11 cellular contexts compared by ENCODE assay signal in the genomic region with DNA sequence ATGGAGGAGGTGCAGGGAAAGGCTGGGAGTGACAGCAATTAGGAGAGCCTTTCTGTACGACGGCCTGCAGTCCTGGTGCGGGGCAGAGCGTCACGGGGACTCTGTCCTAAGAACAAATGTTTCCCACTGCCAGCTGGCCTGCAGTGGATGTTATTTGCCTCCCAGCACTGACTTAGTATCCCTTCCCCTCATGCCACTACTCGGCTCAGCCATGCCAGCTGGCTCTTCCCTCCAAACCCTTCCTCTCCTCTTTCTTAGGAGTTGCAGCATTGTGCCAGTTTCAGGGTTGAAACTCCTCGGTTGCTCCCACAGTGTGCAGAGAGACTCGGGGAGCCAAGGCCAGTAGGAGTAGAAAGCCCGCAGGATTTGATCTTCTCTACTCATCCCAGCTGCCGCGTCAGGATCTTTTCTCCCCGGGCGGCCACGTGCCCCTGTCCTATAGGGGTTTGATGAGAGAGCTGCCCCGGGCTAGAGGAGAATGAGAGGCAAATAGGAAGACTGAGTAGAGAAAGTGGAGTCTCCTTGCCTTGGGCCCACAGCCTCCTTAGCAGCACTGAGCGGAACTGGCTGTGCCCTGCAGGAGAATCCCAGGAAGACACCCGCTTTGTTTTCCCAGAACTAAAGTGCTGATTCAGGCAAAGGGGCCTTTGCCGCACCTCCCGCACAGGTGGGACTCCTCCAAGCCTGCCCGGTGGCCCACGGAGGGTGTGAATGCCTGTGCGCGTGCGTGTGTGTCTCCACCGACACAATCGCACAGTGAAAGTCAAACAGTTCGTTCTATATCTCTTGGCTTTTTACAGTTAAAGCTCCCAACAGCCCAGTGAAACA.
"Had no signal": no experiment of that assay in that cellular context is flagged by ENCODE, and none has a peak within 500 bp of the region (broad histone marks: within the 10 kb centered on the region; RNA-seq: fewer than 3 reads in every experiment).

No MANE protein-coding gene starts in this region.

- H3K9me3 ChIP-seq: prostate gland, thoracic aorta had no signal

- H3K27ac ChIP-seq: prostate gland, thoracic aorta had no signal

- H3K36me3 ChIP-seq: prostate gland, thoracic aorta had no signal

- ATAC-seq: activated CD4-positive, CD25-positive, alpha-beta regulatory T cell treated with anti-CD3 and anti-CD28 coated beads, Interleukin-2, amount 50 U/mL, for 24 hours; esophagus mucosa had no signal

- H3K4me1 ChIP-seq: prostate gland had no signal

- FAIRE-seq: endometrium, keratinocyte had no signal

- DNase-seq: activated naive CD4-positive, alpha-beta T cell treated with anti-CD3 and anti-CD28 coated beads, Interleukin-2, amount 10 ng/mL, durations not matched to agents 7 days and 5 days; dermis blood vessel endothelial cell; glutamatergic neuron; stimulated activated CD4-positive, alpha-beta T cell treated with anti-CD3 and anti-CD28 coated beads, Interleukin-4, amount 100 ng/mL, for 1 hour; stimulated activated CD8-positive, alpha-beta memory T cell treated with anti-CD3 and anti-CD28 coated beads, Interleukin-4, amount 100 ng/mL, for 48 hours had no signal

- H3K4me3 ChIP-seq: prostate gland, thoracic aorta had no signal
